Comparison of ENCODE assay signal across 1 cellular context in the genomic region with DNA sequence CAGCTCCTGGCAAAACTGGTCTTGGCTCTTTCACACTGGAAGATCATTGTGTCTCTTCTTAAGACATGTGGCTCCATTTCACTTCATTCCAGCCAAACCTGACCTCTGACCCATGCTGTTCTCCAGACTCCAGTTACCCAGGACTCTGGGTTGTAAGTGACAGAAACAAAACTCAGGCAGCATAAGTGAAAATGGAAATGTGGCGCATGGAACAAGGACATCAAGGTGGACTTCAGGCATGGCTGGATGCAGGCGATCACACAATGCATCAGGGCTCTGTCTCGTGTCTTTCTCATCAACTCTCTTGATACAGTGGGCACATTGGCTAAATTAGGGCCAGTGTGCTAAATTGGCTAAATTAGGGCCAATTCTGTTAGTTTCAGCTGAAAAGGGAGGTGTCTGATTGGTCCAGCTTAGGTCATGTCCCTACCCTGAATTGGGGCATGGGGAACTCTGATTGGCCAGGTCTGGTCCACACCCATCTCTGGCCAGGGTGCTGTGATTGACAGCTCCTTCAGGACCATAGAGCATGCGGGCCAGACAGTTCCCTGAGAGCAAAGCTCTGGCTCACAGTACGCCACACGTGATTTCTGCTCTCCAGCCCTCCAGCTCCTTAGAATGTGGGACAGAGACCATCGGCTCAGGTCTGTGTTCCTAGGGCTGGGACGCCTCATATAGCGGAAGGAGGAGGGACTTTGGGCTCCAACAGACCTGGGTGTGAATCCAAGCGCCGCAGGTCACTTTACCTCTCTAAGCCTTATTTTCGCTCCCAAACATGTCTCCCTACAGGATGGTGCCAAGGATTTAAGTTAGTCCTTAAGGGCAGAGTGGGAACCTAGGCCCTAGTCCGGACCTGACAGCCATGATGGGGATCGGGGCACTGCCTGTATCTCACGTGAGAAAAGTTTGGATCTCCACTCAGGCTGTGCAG.
TF ChIP-seq lines count a peak whose summit lies in the region.

No MANE protein-coding gene starts in this region.

TF ChIP-seq in K562, 482 proteins besides CTCF, POLR2A, EP300 and RAD21 (continued from another document):
- TF ChIP-seq, protein P1, sequence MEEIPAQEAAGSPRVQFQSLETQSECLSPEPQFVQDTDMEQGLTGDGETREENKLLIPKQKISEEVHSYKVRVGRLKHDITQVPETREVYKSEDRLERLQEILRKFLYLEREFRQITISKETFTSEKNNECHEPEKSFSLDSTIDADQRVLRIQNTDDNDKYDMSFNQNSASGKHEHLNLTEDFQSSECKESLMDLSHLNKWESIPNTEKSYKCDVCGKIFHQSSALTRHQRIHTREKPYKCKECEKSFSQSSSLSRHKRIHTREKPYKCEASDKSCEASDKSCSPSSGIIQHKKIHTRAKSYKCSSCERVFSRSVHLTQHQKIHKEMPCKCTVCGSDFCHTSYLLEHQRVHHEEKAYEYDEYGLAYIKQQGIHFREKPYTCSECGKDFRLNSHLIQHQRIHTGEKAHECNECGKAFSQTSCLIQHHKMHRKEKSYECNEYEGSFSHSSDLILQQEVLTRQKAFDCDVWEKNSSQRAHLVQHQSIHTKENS (CRISPR knock-in tag; IDR thresholded peaks at IDR 0.05): no peak
- no peak for TF ChIP-seq HNRNPH1 (optimal IDR thresholded peaks at IDR 0.05; ENCODE audit: low read depth, low read length)
- TF ChIP-seq KDM5B (IDR thresholded peaks at IDR 0.05; ENCODE audit: insufficient replicate concordance, low read depth, low read length): peak; percentile 74
- no peak for TF ChIP-seq RHOXF2B (CRISPR knock-in tag; conservative IDR thresholded peaks at IDR 0.05)
- no peak for TF ChIP-seq ZNF316 (IDR thresholded peaks at IDR 0.05)
- TF ChIP-seq DPF2 (IDR thresholded peaks at IDR 0.05): no peak
- no peak for TF ChIP-seq TSC22D4 (tag; IDR thresholded peaks at IDR 0.05)
- no peak for TF ChIP-seq GTF2F1 (IDR thresholded peaks at IDR 0.05; ENCODE audit: low read depth, low read length)
- no peak for TF ChIP-seq ZNF121 (CRISPR knock-in tag; conservative IDR thresholded peaks at IDR 0.05)
- TF ChIP-seq, protein P2, sequence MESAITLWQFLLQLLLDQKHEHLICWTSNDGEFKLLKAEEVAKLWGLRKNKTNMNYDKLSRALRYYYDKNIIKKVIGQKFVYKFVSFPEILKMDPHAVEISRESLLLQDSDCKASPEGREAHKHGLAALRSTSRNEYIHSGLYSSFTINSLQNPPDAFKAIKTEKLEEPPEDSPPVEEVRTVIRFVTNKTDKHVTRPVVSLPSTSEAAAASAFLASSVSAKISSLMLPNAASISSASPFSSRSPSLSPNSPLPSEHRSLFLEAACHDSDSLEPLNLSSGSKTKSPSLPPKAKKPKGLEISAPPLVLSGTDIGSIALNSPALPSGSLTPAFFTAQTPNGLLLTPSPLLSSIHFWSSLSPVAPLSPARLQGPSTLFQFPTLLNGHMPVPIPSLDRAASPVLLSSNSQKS (CRISPR knock-in tag; IDR thresholded peaks at IDR 0.05): no peak
- TF ChIP-seq TEAD4 (IDR thresholded peaks at IDR 0.05; ENCODE audit: low read length): no peak
- no peak for TF ChIP-seq TEAD4 (CRISPR knock-in tag; IDR thresholded peaks at IDR 0.05; ENCODE audit: borderline replicate concordance)
- TF ChIP-seq, protein P3, sequence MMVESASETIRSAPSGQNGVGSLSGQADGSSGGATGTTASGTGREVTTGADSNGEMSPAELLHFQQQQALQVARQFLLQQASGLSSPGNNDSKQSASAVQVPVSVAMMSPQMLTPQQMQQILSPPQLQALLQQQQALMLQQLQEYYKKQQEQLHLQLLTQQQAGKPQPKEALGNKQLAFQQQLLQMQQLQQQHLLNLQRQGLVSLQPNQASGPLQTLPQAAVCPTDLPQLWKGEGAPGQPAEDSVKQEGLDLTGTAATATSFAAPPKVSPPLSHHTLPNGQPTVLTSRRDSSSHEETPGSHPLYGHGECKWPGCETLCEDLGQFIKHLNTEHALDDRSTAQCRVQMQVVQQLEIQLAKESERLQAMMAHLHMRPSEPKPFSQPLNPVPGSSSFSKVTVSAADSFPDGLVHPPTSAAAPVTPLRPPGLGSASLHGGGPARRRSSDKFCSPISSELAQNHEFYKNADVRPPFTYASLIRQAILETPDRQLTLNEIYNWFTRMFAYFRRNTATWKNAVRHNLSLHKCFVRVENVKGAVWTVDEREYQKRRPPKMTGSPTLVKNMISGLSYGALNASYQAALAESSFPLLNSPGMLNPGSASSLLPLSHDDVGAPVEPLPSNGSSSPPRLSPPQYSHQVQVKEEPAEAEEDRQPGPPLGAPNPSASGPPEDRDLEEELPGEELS (CRISPR knock-in tag; IDR thresholded peaks at IDR 0.05; ENCODE audit: borderline replicate concordance): no peak
- no peak for TF ChIP-seq SMAD3 (CRISPR knock-in tag; conservative IDR thresholded peaks at IDR 0.05)
- TF ChIP-seq ZNF507 (tag; conservative IDR thresholded peaks at IDR 0.05): no peak
- no peak for TF ChIP-seq ZNF445 (CRISPR knock-in tag; IDR thresholded peaks at IDR 0.05; ENCODE audit: low read depth)
- TF ChIP-seq IFI16 (CRISPR knock-in tag; IDR thresholded peaks at IDR 0.05): no peak
